ENCODE assay signal across 8 cellular contexts in genomic region chr1:43974443-43975248, GRCh38. TPM values are rescaled to one million over a fixed set of nuclear protein-coding genes. Genes with fewer than 3 reads are reported as not detected.
A peak's percentile ranks its signal among the peaks of the same experiment; 100 is the strongest.
DNase-seq lines count a peak whose midpoint lies in the region; ATAC-seq, FAIRE-seq and TF ChIP-seq lines count a peak whose summit lies in the region.

Gene ATP6V0B, plus strand, starts transcription at chr1:43974960. Its CDS starts 81 bp downstream, at chr1:43975041.

- H3K27ac ChIP-seq in adipose tissue (ENCODE audit: low read depth, low read length) = peak within 1 kb of the TSS; percentile 29
- H3K27ac ChIP-seq in transverse colon = peak within 1 kb of the TSS; percentile 90 to 96 (median 96)

- H3K36me3 Mint-ChIP-seq in T-cell = peaks cover 26% of the 10 kb centered on the region

- peaks cover 0 to 5% (median 0%) of the 10 kb centered on the region in 4 donors for H3K36me3 ChIP-seq in transverse colon

- TF ChIP-seq CTCF in transverse colon (IDR thresholded peaks at IDR 0.05) = peak; percentile 9 to 82 (median 24)

- in situ Hi-C loops in transverse colon (cut with MboI; ENCODE audit: low pct_ligation_motif_present in 1 of 4, low pct_unique_long_range_greater_than_20kb in 1 of 4, low sequenced_read_pairs in 3 of 4) = no loop called here

- H3K27me3 ChIP-seq in transverse colon = no peaks in the 10 kb centered on the region

- H3K9me3 ChIP-seq in transverse colon = no peaks in the 10 kb centered on the region

- peak; percentile 69 for TF ChIP-seq POLR2A in GM12892 (IDR thresholded peaks at IDR 0.05; ENCODE audit: low read depth, low read length)
- peak; percentile 94 for TF ChIP-seq POLR2A in transverse colon (IDR thresholded peaks at IDR 0.05)

- TF ChIP-seq EP300 in transverse colon (IDR thresholded peaks at IDR 0.05; ENCODE audit: low read depth) = no peak

- DNase-seq in GM12892 (ENCODE audit: insufficient read length) = peak; percentile 98
- peak; percentile 88 for DNase-seq in NCI-H146 (lab: John Stamatoyannopoulos, UW)
- DNase-seq in T-cell = peak; percentile 80 to 96 (median 91)
- peak; percentile 99 for DNase-seq in cardiac septum (ENCODE audit: low spot score)
- peak; percentile 93 for DNase-seq in pons (ENCODE audit: low spot score)
- peak; percentile 98 for DNase-seq in transverse colon

- peak within 1 kb of the TSS; percentile 88 to 90 (median 88) for H3K4me3 Mint-ChIP-seq in T-cell

- CTCF ChIA-PET in T-cell (lab: Charles Lee) = interaction anchor here in 1 of 2 donors (1.1 kb wide), 1 partner anchor 29 kb away, joined by 3 read pairs; no protein-coding TSS in a partner anchor

- WGBS in adipose tissue, 3 donors = 0% methylated on average over 78 to 93 of the region's 93 CpGs
- WGBS in transverse colon (ENCODE audit: low coverage in 1 of 2), 2 donors = 0% methylated on average over 66 of the region's 93 CpGs; no CpG with 5 or more reads in 1 of the 2 donors

- intact Hi-C loops in cardiac septum (cut with DNase I) = loop anchor here (1.0 kb wide), 1 partner anchor 28 kb away; the partner anchor contains the start of gene IPO13
- intact Hi-C loops in transverse colon (cut with DNase I; ENCODE audit: low total_unique reads) = no loop called here

- FAIRE-seq in GM12892 (lab: Jason Lieb, UNC) = peak; percentile 99

- H3K9me3 Mint-ChIP-seq in T-cell = no peaks in the 10 kb centered on the region

- peaks cover 38 to 52% (median 48%) of the 10 kb centered on the region in 4 donors for H3K4me1 ChIP-seq in transverse colon

- POLR2A ChIA-PET in T-cell (lab: Charles Lee) = interaction anchor here in 1 of 2 donors (0.5 to 0.6 kb wide), 2 partner anchors 14 to 38 kb away, joined by 5 to 6 read pairs; no protein-coding TSS in a partner anchor

- peak within 1 kb of the TSS; percentile 60 to 97 (median 94) for H3K4me3 ChIP-seq in transverse colon

- H3K27me3 Mint-ChIP-seq in T-cell = no peaks in the 10 kb centered on the region

- H3K27ac Mint-ChIP-seq in T-cell = peak within 1 kb of the TSS; percentile 94 to 97

- ATAC-seq in HG02852 (IDR thresholded peaks at IDR 0.05; ENCODE audit: unreplicated experiment) (peak; percentile 67), T-cell (replicated peaks in 1 of 4) (peak; percentile 78 to 82 (median 80))

- H3K4me1 Mint-ChIP-seq in T-cell = peaks cover 57 to 65% (median 58%) of the 10 kb centered on the region in 3 donors

RNA-seq across cellular contexts. Expression of gene ATP6V0B, which starts in this region (rescaled TPM):
- polyA plus RNA-seq in GM12892 (2012; ENCODE audit: missing spikeins) = 78.4 TPM
- total RNA-seq in T-cell (10 to 100 TPM; 57.5 to 88.6 (median 69.5) TPM), cardiac septum (81.6 TPM), transverse colon (100 to 1,000 TPM in 2 of 4 donors, 10 to 100 TPM in 2; 29.2 to 203 (median 97.9) TPM)
- polyA plus RNA-seq in adipose tissue = 100 to 1,000 TPM in 2 of 3 donors, 10 to 100 TPM in 1; 88.1 to 140 (median 123) TPM

Comparison
In these comparisons a context has a peak if more than half of its experiments do, and no peak if none do; other contexts are left out.
1. Peak in every context shown above with its lines: DNase-seq, ATAC-seq, H3K4me3 ChIP-seq and H3K27ac ChIP-seq.